In the genomic region with DNA sequence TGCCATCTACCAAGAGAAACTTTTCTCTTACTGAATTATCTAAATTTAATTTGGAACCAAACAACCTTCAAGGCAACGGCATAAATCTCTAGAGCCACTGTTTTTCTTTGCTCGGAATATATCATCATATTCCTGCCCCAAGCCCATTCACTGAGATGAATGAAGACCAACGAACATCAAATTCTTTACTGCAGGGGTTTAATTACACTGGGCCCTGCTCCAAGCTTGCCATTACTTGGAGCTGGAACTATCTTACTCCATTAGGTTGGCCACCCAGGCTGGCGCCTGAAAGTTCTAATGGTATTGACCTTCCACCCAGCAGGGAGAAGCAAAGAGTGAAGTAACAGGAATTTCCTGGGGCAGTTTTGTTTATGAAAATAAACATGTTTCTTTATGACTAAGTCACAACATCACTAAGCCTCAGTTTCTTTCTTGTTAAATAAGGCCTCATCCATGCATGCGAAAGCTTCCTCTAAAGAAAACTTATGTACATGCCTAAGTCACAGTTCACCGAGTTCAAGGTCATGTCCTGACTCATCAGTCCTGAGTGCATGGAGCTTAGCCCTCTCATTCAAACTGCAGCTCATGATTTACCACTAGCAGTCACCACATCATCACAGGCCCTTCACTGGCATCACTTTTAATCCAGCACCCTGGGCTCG, we compare ENCODE assay signal across 8 cellular contexts. TPM values are rescaled to one million over a fixed set of nuclear protein-coding genes. Genes with fewer than 3 reads are reported as not detected.
DNase-seq lines count a peak whose midpoint lies in the region; ATAC-seq and TF ChIP-seq lines count a peak whose summit lies in the region.
"Had no signal": no experiment of that assay in that cellular context is flagged by ENCODE, and none has a peak within 500 bp of the region (broad histone marks: within the 10 kb centered on the region; RNA-seq: fewer than 3 reads in every experiment).

No MANE protein-coding gene starts in this region.

- no peak overlapping the region for H3K56ac ChIP-seq in mesendoderm (ENCODE audit: low read length)

- H3K79me1 ChIP-seq in mesendoderm (ENCODE audit: low read length): no peaks in the 10 kb centered on the region

- peak; percentile 59 for ATAC-seq in GM18870 (IDR thresholded peaks at IDR 0.05; ENCODE audit: unreplicated experiment)
- ATAC-seq in HG02885 (IDR thresholded peaks at IDR 0.05; ENCODE audit: poor library complexity, unreplicated experiment): peak; percentile 50

- H3K4me1 ChIP-seq in mesendoderm (ENCODE audit: control insufficient read depth, low read depth, low read length): no peaks in the 10 kb centered on the region
- peaks cover 3% of the 10 kb centered on the region for H3K4me1 ChIP-seq in vagina

- no peak overlapping the region for H4K8ac ChIP-seq in mesendoderm (ENCODE audit: low read depth, low read length)

- H3K4me3 Mint-ChIP-seq in chondrocyte (ENCODE audit: unreplicated experiment): no peak overlapping the region

- WGBS in mesendoderm (ENCODE audit: extremely low coverage, insufficient coverage, low lambda C conversion rate): no CpG with 5 or more reads among the region's 7 CpGs

- H2BK5ac ChIP-seq in mesendoderm (ENCODE audit: low read length): no peak overlapping the region

- no peak overlapping the region for H2BK15ac ChIP-seq in mesendoderm (replicated peaks; ENCODE audit: low read depth)

- H2BK120ac ChIP-seq in mesendoderm (ENCODE audit: low read depth, low read length): no peak overlapping the region

- no peaks in the 10 kb centered on the region for H3K79me2 ChIP-seq in mesendoderm (ENCODE audit: control insufficient read depth, insufficient read depth, low read length)

- no peak overlapping the region for H3K23ac ChIP-seq in mesendoderm (ENCODE audit: low read length)

- no peaks in the 10 kb centered on the region for H3K9me3 Mint-ChIP-seq in chondrocyte (ENCODE audit: low read depth)

- intact Hi-C loops in vagina (cut with DNase I): no loop called here

- H2AK5ac ChIP-seq in mesendoderm (ENCODE audit: low read length): no peak overlapping the region

- H3K4ac ChIP-seq in mesendoderm (ENCODE audit: low read depth, low read length): no peak overlapping the region

- TF ChIP-seq CTCF in chondrocyte (IDR thresholded peaks at IDR 0.05) (no peak), vagina (IDR thresholded peaks at IDR 0.05) (no peak)

- H3K36me3 Mint-ChIP-seq in chondrocyte (ENCODE audit: low read depth): peaks cover 5% of the 10 kb centered on the region

- peak; percentile 6 for DNase-seq in SK-MEL-5 (ENCODE audit: low read depth, low spot score)
- DNase-seq in mesendoderm: peak; percentile 19
- DNase-seq in NCI-H1417 treated with DMSO at 0.1 percent for 48 hours (lab: John Stamatoyannopoulos, UW): no peak
- no peak for DNase-seq in chondrocyte (ENCODE audit: low spot score)
- no peak for DNase-seq in vagina (ENCODE audit: extremely low spot score in 2 of 2)

- no peak overlapping the region for H3K27ac ChIP-seq in mesendoderm (ENCODE audit: low read depth, low read length)
- no peak overlapping the region for H3K27ac ChIP-seq in vagina
- H3K27ac ChIP-seq: skin epidermis had no signal

- H3K9ac ChIP-seq in mesendoderm (ENCODE audit: low read length): no peak overlapping the region

- H3K36me3 ChIP-seq in mesendoderm (ENCODE audit: control insufficient read depth, insufficient read depth, low read length) (no peaks in the 10 kb centered on the region), vagina (peaks cover 0 to 6% of the 10 kb centered on the region in 2 donors)

- H3K27me3 ChIP-seq in mesendoderm (ENCODE audit: insufficient read depth, low read length, poor library complexity): no peaks in the 10 kb centered on the region
- no peaks in the 10 kb centered on the region for H3K27me3 ChIP-seq in vagina

- no peak overlapping the region for H4K5ac ChIP-seq in mesendoderm (ENCODE audit: low read length)

- H3K4me3 ChIP-seq in mesendoderm (ENCODE audit: low read length) (no peak overlapping the region), vagina (no peak overlapping the region)
- H3K4me3 ChIP-seq: skin epidermis had no signal

- in situ Hi-C loops in SK-MEL-5 (cut with HindIII; ENCODE audit: low pct_unique_long_range_greater_than_20kb, low sequenced_read_pairs): no loop called here

- no peaks in the 10 kb centered on the region for H3K27me3 Mint-ChIP-seq in chondrocyte (ENCODE audit: low read depth)

- H3K27ac Mint-ChIP-seq in chondrocyte (ENCODE audit: unreplicated experiment): no peak overlapping the region

- no peak overlapping the region for H3K4me2 ChIP-seq in mesendoderm (ENCODE audit: low read length)

- peaks cover 21% of the 10 kb centered on the region for H3K4me1 Mint-ChIP-seq in chondrocyte (ENCODE audit: low read depth)

- H3K9me3 ChIP-seq in vagina: no peaks in the 10 kb centered on the region

- TF ChIP-seq POLR2A in vagina (IDR thresholded peaks at IDR 0.05): no peak

- H3K18ac ChIP-seq in mesendoderm (ENCODE audit: low read length): no peak overlapping the region

RNA-seq across cellular contexts. Expression of gene ANAPC16, which starts 42.0 kb away (rescaled TPM):
- total RNA-seq in SK-MEL-5 (2014; rRNA removed; shearing (Covaris generic)): 52.3 and 63.6 TPM in 2 replicates
- polyA plus RNA-seq in SK-MEL-5 (2015; cell fraction: cytosol; rRNA removed): 39.8 and 57.4 TPM in 2 replicates
- 39.7 and 40.6 TPM in 2 replicates for polyA plus RNA-seq in SK-MEL-5 (2015; cell fraction: nucleus; rRNA removed)
- 46.8 TPM for polyA plus RNA-seq in mesendoderm (2013, experiment 1 of 2)
- 43.6 TPM for polyA plus RNA-seq in mesendoderm (2013, experiment 2 of 2)
- 48.5 to 54.4 TPM (median 52.9 TPM) in 3 replicates for total RNA-seq in chondrocyte
- total RNA-seq in vagina: 76.6 TPM

RNA-seq across cellular contexts. Expression of gene ASCC1, which starts 42.3 kb away (rescaled TPM):
- 22.4 and 23.2 TPM in 2 replicates for total RNA-seq in SK-MEL-5 (2014; rRNA removed; shearing (Covaris generic))
- 20.8 and 24.5 TPM in 2 replicates for polyA plus RNA-seq in SK-MEL-5 (2015; cell fraction: cytosol; rRNA removed)
- polyA plus RNA-seq in SK-MEL-5 (2015; cell fraction: nucleus; rRNA removed): 14.2 and 15.1 TPM in 2 replicates
- polyA plus RNA-seq in mesendoderm (2013, experiment 1 of 2): 31.3 TPM
- polyA plus RNA-seq in mesendoderm (2013, experiment 2 of 2): 32.2 TPM
- total RNA-seq in chondrocyte (31.6 to 36.8 TPM (median 35.4 TPM) in 3 replicates), vagina (38.5 TPM)

Comparison
In these comparisons a context has a peak if more than half of its experiments do, and no peak if none do; other contexts are left out.
1. DNase-seq: peak in SK-MEL-5 (single experiment) and mesendoderm (single experiment); none in NCI-H1417 treated with DMSO at 0.1 percent for 48 hours (single experiment), chondrocyte (single experiment) and vagina (0 of 2).